Comparison of ENCODE assay signal across 1 cellular context in genomic region chr16:68448360-68448970, GRCh38.
TF ChIP-seq lines count a peak whose summit lies in the region.

Gene SMPD3 (minus strand): TSS chr16:68448508. CDS start chr16:68372181, 76,327 bp downstream.

TF ChIP-seq in HepG2, 621 proteins besides CTCF, POLR2A, EP300 and RAD21 (continued from another document and continues in another):
- TF ChIP-seq SAFB2 (CRISPR knock-in tag; IDR thresholded peaks at IDR 0.05; ENCODE audit: borderline replicate concordance, low read depth) (no peak; the same call in 1 of the 2 replicates), MAFK (conservative IDR thresholded peaks at IDR 0.05 in 1 of 2, IDR thresholded peaks at IDR 0.05 in 1 of 2; ENCODE audit: low read length in 2 of 2) (no peak), ZNF547 (CRISPR knock-in tag; IDR thresholded peaks at IDR 0.05) (no peak), NFAT5 (CRISPR knock-in tag; IDR thresholded peaks at IDR 0.05) (peak; percentile 82; the same call in 1 of the 2 replicates), ZNF878 (CRISPR knock-in tag; IDR thresholded peaks at IDR 0.05) (0 out of 2 replicates have a peak, but pooled peaks have one; percentile 51), ZNF577 (CRISPR knock-in tag; IDR thresholded peaks at IDR 0.05; ENCODE audit: borderline replicate concordance, low read depth) (0 out of 2 replicates have a peak, but pooled peaks have one; percentile 16), HNRNPL (IDR thresholded peaks at IDR 0.05; ENCODE audit: low read depth, low read length) (no peak), ZNF761 (CRISPR knock-in tag; conservative IDR thresholded peaks at IDR 0.05) (0 out of 2 replicates have a peak, but pooled peaks have one; percentile 37), ZNF33A (CRISPR knock-in tag; IDR thresholded peaks at IDR 0.05; ENCODE audit: borderline replicate concordance) (no peak), KDM2A (CRISPR knock-in tag; IDR thresholded peaks at IDR 0.05; ENCODE audit: borderline replicate concordance, low read depth) (peak; percentile 88), ZNF382 (CRISPR knock-in tag; IDR thresholded peaks at IDR 0.05; ENCODE audit: borderline replicate concordance) (no peak), ZNF253 (CRISPR knock-in tag; IDR thresholded peaks at IDR 0.05; ENCODE audit: borderline replicate concordance) (no peak), CEBPB (IDR thresholded peaks at IDR 0.05; ENCODE audit: borderline replicate concordance, low read depth, low read length) (no peak), HMGA1 (CRISPR knock-in tag; conservative IDR thresholded peaks at IDR 0.05) (no peak), ZNF790 (CRISPR knock-in tag; IDR thresholded peaks at IDR 0.05; ENCODE audit: borderline replicate concordance) (peak; percentile 88; the same call in 1 of the 2 replicates), ZNF567 (CRISPR knock-in tag; IDR thresholded peaks at IDR 0.05; ENCODE audit: borderline replicate concordance) (no peak; the same call in 1 of the 2 replicates), HOXA7 (CRISPR knock-in tag; IDR thresholded peaks at IDR 0.05) (no peak), MBNL3 (CRISPR knock-in tag; conservative IDR thresholded peaks at IDR 0.05) (no peak), THRA (CRISPR knock-in tag; IDR thresholded peaks at IDR 0.05; ENCODE audit: borderline replicate concordance) (peak; percentile 72; the same call in 1 of the 2 replicates), RFXAP (CRISPR knock-in tag; IDR thresholded peaks at IDR 0.05; ENCODE audit: borderline replicate concordance) (0 out of 2 replicates have a peak, but pooled peaks have one; percentile 88), EZH2 (conservative IDR thresholded peaks at IDR 0.05; ENCODE audit: low read depth, low read length) (no peak), ZNF841 (CRISPR knock-in tag; IDR thresholded peaks at IDR 0.05; ENCODE audit: borderline replicate concordance) (no peak), ZNF773 (CRISPR knock-in tag; IDR thresholded peaks at IDR 0.05; ENCODE audit: borderline replicate concordance) (peak; percentile 92; the same call in 1 of the 2 replicates), ZNF10 (CRISPR knock-in tag; IDR thresholded peaks at IDR 0.05; ENCODE audit: borderline replicate concordance, low read depth) (no peak), POLR2AphosphoS2 (IDR thresholded peaks at IDR 0.05; ENCODE audit: low read depth, low read length) (no peak), FOSL2 (CRISPR knock-in tag; IDR thresholded peaks at IDR 0.05) (peak; percentile 44), SUZ12 (IDR thresholded peaks at IDR 0.05; ENCODE audit: low read depth, low read length) (peak; percentile 97), BRD4 (CRISPR knock-in tag; IDR thresholded peaks at IDR 0.05) (0 out of 2 replicates have a peak, but pooled peaks have one; percentile 11), MAFG (CRISPR knock-in tag; IDR thresholded peaks at IDR 0.05) (no peak), EED (CRISPR knock-in tag; IDR thresholded peaks at IDR 0.05) (peak; percentile 80; the same call in 1 of the 2 replicates), FOSL1 (CRISPR knock-in tag; IDR thresholded peaks at IDR 0.05; ENCODE audit: borderline replicate concordance) (no peak), ONECUT2 (CRISPR knock-in tag; IDR thresholded peaks at IDR 0.05) (peak; percentile 40; the same call in 1 of the 2 replicates), MED13 (CRISPR knock-in tag; IDR thresholded peaks at IDR 0.05) (peak; percentile 80), ZNF607 (CRISPR knock-in tag; IDR thresholded peaks at IDR 0.05; ENCODE audit: borderline replicate concordance) (no peak; the same call in 1 of the 2 replicates), ZNF230 (CRISPR knock-in tag; IDR thresholded peaks at IDR 0.05) (peak; percentile 44; the same call in 1 of the 2 replicates)
- TF ChIP-seq, protein P1, sequence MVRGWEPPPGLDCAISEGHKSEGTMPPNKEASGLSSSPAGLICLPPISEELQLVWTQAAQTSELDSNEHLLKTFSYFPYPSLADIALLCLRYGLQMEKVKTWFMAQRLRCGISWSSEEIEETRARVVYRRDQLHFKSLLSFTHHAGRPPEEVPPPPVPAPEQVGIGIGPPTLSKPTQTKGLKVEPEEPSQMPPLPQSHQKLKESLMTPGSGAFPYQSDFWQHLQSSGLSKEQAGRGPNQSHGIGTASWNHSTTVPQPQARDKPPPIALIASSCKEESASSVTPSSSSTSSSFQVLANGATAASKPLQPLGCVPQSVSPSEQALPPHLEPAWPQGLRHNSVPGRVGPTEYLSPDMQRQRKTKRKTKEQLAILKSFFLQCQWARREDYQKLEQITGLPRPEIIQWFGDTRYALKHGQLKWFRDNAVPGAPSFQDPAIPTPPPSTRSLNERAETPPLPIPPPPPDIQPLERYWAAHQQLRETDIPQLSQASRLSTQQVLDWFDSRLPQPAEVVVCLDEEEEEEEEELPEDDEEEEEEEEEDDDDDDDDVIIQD (CRISPR knock-in tag; IDR thresholded peaks at IDR 0.05; ENCODE audit: low read depth) = peak; percentile 64
- TF ChIP-seq, protein P2, sequence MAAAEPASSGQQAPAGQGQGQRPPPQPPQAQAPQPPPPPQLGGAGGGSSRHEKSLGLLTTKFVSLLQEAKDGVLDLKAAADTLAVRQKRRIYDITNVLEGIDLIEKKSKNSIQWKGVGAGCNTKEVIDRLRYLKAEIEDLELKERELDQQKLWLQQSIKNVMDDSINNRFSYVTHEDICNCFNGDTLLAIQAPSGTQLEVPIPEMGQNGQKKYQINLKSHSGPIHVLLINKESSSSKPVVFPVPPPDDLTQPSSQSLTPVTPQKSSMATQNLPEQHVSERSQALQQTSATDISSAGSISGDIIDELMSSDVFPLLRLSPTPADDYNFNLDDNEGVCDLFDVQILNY (CRISPR knock-in tag; conservative IDR thresholded peaks at IDR 0.05) = 0 out of 2 replicates have a peak, but pooled peaks have one; percentile 24
- TF ChIP-seq, protein P3, sequence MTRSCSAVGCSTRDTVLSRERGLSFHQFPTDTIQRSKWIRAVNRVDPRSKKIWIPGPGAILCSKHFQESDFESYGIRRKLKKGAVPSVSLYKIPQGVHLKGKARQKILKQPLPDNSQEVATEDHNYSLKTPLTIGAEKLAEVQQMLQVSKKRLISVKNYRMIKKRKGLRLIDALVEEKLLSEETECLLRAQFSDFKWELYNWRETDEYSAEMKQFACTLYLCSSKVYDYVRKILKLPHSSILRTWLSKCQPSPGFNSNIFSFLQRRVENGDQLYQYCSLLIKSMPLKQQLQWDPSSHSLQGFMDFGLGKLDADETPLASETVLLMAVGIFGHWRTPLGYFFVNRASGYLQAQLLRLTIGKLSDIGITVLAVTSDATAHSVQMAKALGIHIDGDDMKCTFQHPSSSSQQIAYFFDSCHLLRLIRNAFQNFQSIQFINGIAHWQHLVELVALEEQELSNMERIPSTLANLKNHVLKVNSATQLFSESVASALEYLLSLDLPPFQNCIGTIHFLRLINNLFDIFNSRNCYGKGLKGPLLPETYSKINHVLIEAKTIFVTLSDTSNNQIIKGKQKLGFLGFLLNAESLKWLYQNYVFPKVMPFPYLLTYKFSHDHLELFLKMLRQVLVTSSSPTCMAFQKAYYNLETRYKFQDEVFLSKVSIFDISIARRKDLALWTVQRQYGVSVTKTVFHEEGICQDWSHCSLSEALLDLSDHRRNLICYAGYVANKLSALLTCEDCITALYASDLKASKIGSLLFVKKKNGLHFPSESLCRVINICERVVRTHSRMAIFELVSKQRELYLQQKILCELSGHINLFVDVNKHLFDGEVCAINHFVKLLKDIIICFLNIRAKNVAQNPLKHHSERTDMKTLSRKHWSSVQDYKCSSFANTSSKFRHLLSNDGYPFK (CRISPR knock-in tag; IDR thresholded peaks at IDR 0.05; ENCODE audit: borderline replicate concordance) = peak; percentile 45; the same call in 1 of the 2 replicates
- TF ChIP-seq, protein P4, sequence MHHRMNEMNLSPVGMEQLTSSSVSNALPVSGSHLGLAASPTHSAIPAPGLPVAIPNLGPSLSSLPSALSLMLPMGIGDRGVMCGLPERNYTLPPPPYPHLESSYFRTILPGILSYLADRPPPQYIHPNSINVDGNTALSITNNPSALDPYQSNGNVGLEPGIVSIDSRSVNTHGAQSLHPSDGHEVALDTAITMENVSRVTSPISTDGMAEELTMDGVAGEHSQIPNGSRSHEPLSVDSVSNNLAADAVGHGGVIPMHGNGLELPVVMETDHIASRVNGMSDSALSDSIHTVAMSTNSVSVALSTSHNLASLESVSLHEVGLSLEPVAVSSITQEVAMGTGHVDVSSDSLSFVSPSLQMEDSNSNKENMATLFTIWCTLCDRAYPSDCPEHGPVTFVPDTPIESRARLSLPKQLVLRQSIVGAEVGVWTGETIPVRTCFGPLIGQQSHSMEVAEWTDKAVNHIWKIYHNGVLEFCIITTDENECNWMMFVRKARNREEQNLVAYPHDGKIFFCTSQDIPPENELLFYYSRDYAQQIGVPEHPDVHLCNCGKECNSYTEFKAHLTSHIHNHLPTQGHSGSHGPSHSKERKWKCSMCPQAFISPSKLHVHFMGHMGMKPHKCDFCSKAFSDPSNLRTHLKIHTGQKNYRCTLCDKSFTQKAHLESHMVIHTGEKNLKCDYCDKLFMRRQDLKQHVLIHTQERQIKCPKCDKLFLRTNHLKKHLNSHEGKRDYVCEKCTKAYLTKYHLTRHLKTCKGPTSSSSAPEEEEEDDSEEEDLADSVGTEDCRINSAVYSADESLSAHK (CRISPR knock-in tag; IDR thresholded peaks at IDR 0.05; ENCODE audit: borderline replicate concordance) = no peak
- TF ChIP-seq, protein P5, sequence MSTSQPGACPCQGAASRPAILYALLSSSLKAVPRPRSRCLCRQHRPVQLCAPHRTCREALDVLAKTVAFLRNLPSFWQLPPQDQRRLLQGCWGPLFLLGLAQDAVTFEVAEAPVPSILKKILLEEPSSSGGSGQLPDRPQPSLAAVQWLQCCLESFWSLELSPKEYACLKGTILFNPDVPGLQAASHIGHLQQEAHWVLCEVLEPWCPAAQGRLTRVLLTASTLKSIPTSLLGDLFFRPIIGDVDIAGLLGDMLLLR (CRISPR knock-in tag; IDR thresholded peaks at IDR 0.05) = peak; percentile 13; the same call in 1 of the 2 replicates
- TF ChIP-seq, protein P6, sequence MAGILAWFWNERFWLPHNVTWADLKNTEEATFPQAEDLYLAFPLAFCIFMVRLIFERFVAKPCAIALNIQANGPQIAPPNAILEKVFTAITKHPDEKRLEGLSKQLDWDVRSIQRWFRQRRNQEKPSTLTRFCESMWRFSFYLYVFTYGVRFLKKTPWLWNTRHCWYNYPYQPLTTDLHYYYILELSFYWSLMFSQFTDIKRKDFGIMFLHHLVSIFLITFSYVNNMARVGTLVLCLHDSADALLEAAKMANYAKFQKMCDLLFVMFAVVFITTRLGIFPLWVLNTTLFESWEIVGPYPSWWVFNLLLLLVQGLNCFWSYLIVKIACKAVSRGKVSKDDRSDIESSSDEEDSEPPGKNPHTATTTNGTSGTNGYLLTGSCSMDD (CRISPR knock-in tag; IDR thresholded peaks at IDR 0.05) = peak; percentile 68; the same call in 1 of the 2 replicates
- TF ChIP-seq, protein P7, sequence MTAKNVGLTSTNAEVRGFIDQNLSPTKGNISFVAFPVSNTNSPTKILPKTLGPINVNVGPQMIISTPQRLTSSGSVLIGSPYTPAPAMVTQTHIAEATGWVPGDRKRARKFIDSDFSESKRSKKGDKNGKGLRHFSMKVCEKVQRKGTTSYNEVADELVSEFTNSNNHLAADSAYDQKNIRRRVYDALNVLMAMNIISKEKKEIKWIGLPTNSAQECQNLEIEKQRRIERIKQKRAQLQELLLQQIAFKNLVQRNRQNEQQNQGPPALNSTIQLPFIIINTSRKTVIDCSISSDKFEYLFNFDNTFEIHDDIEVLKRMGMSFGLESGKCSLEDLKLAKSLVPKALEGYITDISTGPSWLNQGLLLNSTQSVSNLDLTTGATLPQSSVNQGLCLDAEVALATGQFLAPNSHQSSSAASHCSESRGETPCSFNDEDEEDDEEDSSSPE (CRISPR knock-in tag; IDR thresholded peaks at IDR 0.05) = peak; percentile 55
- TF ChIP-seq, protein P8, sequence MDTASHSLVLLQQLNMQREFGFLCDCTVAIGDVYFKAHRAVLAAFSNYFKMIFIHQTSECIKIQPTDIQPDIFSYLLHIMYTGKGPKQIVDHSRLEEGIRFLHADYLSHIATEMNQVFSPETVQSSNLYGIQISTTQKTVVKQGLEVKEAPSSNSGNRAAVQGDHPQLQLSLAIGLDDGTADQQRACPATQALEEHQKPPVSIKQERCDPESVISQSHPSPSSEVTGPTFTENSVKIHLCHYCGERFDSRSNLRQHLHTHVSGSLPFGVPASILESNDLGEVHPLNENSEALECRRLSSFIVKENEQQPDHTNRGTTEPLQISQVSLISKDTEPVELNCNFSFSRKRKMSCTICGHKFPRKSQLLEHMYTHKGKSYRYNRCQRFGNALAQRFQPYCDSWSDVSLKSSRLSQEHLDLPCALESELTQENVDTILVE (CRISPR knock-in tag; IDR thresholded peaks at IDR 0.05) = peak; percentile 63; the same call in 1 of the 2 replicates
